8 cellular contexts compared by ENCODE assay signal in genomic region chr4:2260336-2261109, GRCh38. TPM values are rescaled to one million over a fixed set of nuclear protein-coding genes. Genes with fewer than 3 reads are reported as not detected.
DNase-seq lines count a peak whose midpoint lies in the region; ATAC-seq and TF ChIP-seq lines count a peak whose summit lies in the region.

No MANE protein-coding gene starts in this region.

- H2AFZ ChIP-seq in neural cell (ENCODE audit: low read depth, low read length): no peak overlapping the region

- peak overlapping the region in 10 of 11 experiments; percentile 88 to 98 (median 92); a peak in 18 of 22 replicates for H3K27ac ChIP-seq in BLaER1 treated with 17β-estradiol and CSF1 and Interleukin-3, amounts not matched to agents 10 nM and 100 nM
- H3K27ac ChIP-seq in RWPE2 (ENCODE audit: poor library complexity, severe bottlenecking) (peak overlapping the region; percentile 66), esophagus muscularis mucosa (replicated peaks in 1 of 4) (peak overlapping the region; percentile 91 to 96 (median 92)), neural cell (ENCODE audit: low read length) (no peak overlapping the region)

- TF ChIP-seq POLR2A in esophagus muscularis mucosa (IDR thresholded peaks at IDR 0.05; ENCODE audit: low read depth): no peak

- H3K27me3 ChIP-seq in BLaER1 treated with 17β-estradiol and CSF1 and Interleukin-3, amounts not matched to agents 10 nM and 100 nM: no peaks in the 10 kb centered on the region
- H3K27me3 ChIP-seq in RWPE2 (ENCODE audit: insufficient read depth, poor library complexity, severe bottlenecking) (no peaks in the 10 kb centered on the region), esophagus muscularis mucosa (no peaks in the 10 kb centered on the region), neural cell (ENCODE audit: insufficient read depth, low read depth, low read length) (no peaks in the 10 kb centered on the region)

- H3K9me3 ChIP-seq in BLaER1 treated with 17β-estradiol and CSF1 and Interleukin-3, amounts not matched to agents 10 nM and 100 nM (replicated peaks in 1 of 11): no peaks in the 10 kb centered on the region
- H3K9me3 ChIP-seq in RWPE2 (ENCODE audit: severe bottlenecking): no peaks in the 10 kb centered on the region
- H3K9me3 ChIP-seq in esophagus muscularis mucosa: no peaks in the 10 kb centered on the region
- no peaks in the 10 kb centered on the region for H3K9me3 ChIP-seq in neural cell (ENCODE audit: low read length)

- peaks cover 45 to 58% (median 58%) of the 10 kb centered on the region in 11 experiments for H4K20me1 ChIP-seq in BLaER1 treated with 17β-estradiol and CSF1 and Interleukin-3, amounts not matched to agents 10 nM and 100 nM
- H4K20me1 ChIP-seq in neural cell (ENCODE audit: insufficient read depth): peaks cover 37% of the 10 kb centered on the region

- no peaks in the 10 kb centered on the region for H3F3A ChIP-seq in neural cell (ENCODE audit: insufficient read depth, low read length, poor library complexity, severe bottlenecking)

- ATAC-seq in RWPE2 (ENCODE audit: low read depth): no peak
- ATAC-seq in HG03025 (IDR thresholded peaks at IDR 0.05; ENCODE audit: low FRiP score, unreplicated experiment): no peak
- ATAC-seq in HG02852 (IDR thresholded peaks at IDR 0.05; ENCODE audit: unreplicated experiment): no peak

- peaks cover 32% of the 10 kb centered on the region for H3K79me2 ChIP-seq in neural cell (replicated peaks; ENCODE audit: insufficient read depth, low read length)

- 40% methylated on average over 3 of the region's 23 CpGs for WGBS in esophagus muscularis mucosa

- peaks cover 63 to 78% (median 74%) of the 10 kb centered on the region in 10 experiments for H3K4me1 ChIP-seq in BLaER1 treated with 17β-estradiol and CSF1 and Interleukin-3, amounts not matched to agents 10 nM and 100 nM
- H3K4me1 ChIP-seq in RWPE2 (ENCODE audit: insufficient read depth, poor library complexity, severe bottlenecking): peaks cover 15% of the 10 kb centered on the region
- H3K4me1 ChIP-seq in esophagus muscularis mucosa: peaks cover 67 to 88% (median 77%) of the 10 kb centered on the region in 4 donors

- DNase-seq in RWPE2 (ENCODE audit: low spot score) (peak; percentile 47), esophagus muscularis mucosa (ENCODE audit: extremely low spot score) (no peak), DMS79 treated with DMSO at 0.1 percent for 48 hours (lab: John Stamatoyannopoulos, UW) (no peak), G401 (ENCODE audit: low spot score) (no peak)

- peak overlapping the region; percentile 90 to 99 (median 97) for H3K9ac ChIP-seq in BLaER1 treated with 17β-estradiol and CSF1 and Interleukin-3, amounts not matched to agents 10 nM and 100 nM
- H3K9ac ChIP-seq in neural cell (ENCODE audit: low read length): peak overlapping the region; percentile 70

- TF ChIP-seq CTCF in RWPE2 (IDR thresholded peaks at IDR 0.05; ENCODE audit: poor library complexity, severe bottlenecking) (no peak), esophagus muscularis mucosa (IDR thresholded peaks at IDR 0.05) (no peak), neural cell (IDR thresholded peaks at IDR 0.05; ENCODE audit: poor library complexity, severe bottlenecking) (no peak)

- no peaks in the 10 kb centered on the region for H3K9me2 ChIP-seq in neural cell (ENCODE audit: insufficient read depth, low read length)

- H3K4me3 ChIP-seq in BLaER1 treated with 17β-estradiol and CSF1 and Interleukin-3, amounts not matched to agents 10 nM and 100 nM: peak overlapping the region; percentile 76 to 99 (median 94)
- H3K4me3 ChIP-seq in RWPE2 (ENCODE audit: severe bottlenecking) (peak overlapping the region; percentile 92), esophagus muscularis mucosa (peak overlapping the region; percentile 91 to 96 (median 93)), neural cell (ENCODE audit: low read length) (peak overlapping the region; percentile 89)

- in situ Hi-C loops in G401 (cut with HindIII; ENCODE audit: low sequenced_read_pairs): no loop called here

- peaks cover 0 to 48% (median 20%) of the 10 kb centered on the region in 11 experiments; a peak in 13 of 22 replicates for H3K36me3 ChIP-seq in BLaER1 treated with 17β-estradiol and CSF1 and Interleukin-3, amounts not matched to agents 10 nM and 100 nM
- H3K36me3 ChIP-seq in RWPE2 (ENCODE audit: low read depth): peaks cover 13% of the 10 kb centered on the region; the same call in 1 of the 2 replicates
- peaks cover 0 to 8% (median 5%) of the 10 kb centered on the region in 4 donors for H3K36me3 ChIP-seq in esophagus muscularis mucosa
- H3K36me3 ChIP-seq in neural cell (ENCODE audit: insufficient read depth, low read length): no peaks in the 10 kb centered on the region

- TF ChIP-seq EP300 in esophagus muscularis mucosa (IDR thresholded peaks at IDR 0.05) (no peak), neural cell (conservative IDR thresholded peaks at IDR 0.05; ENCODE audit: poor library complexity, severe bottlenecking) (no peak)

- intact Hi-C loops in esophagus muscularis mucosa (cut with DNase I): loop anchor here (2.0 to 5.0 kb wide), 3 partner anchors 18 to 277 kb away; partner anchors contain the start of genes CFAP99, FAM193A, HAUS3 and POLN

- peak overlapping the region; percentile 92 to 99 (median 98) for H3K4me2 ChIP-seq in BLaER1 treated with 17β-estradiol and CSF1 and Interleukin-3, amounts not matched to agents 10 nM and 100 nM
- H3K4me2 ChIP-seq in neural cell (ENCODE audit: low read length): peak overlapping the region; percentile 44

- TF ChIP-seq RAD21 in neural cell (conservative IDR thresholded peaks at IDR 0.05): no peak

TF ChIP-seq in neural cell, 6 proteins besides CTCF, POLR2A, EP300 and RAD21:
- TF ChIP-seq MXI1 (conservative IDR thresholded peaks at IDR 0.05; ENCODE audit: poor library complexity, severe bottlenecking): no peak
- TF ChIP-seq REST (IDR thresholded peaks at IDR 0.05; ENCODE audit: borderline replicate concordance): no peak

RNA-seq across cellular contexts. Expression of gene MXD4, which starts 1.4 kb away (rescaled TPM):
- total RNA-seq in esophagus muscularis mucosa: 10 to 100 TPM; 38.8 to 86.4 (median 59.2) TPM
- 58.4 and 65.4 TPM in 2 replicates for polyA plus RNA-seq in neural cell
- 54.3 and 61.4 TPM in 2 replicates for polyA minus RNA-seq in neural cell
- total RNA-seq in G401 (2014; rRNA removed; shearing (Covaris generic)): 53.2 and 72.2 TPM in 2 replicates

RNA-seq across cellular contexts. Expression of gene HAUS3, which starts 18.6 kb away (rescaled TPM):
- 10 to 100 TPM in 3 of 4 donors, 1 to 10 TPM in 1; 9.9 to 14.1 (median 11.3) TPM for total RNA-seq in esophagus muscularis mucosa
- polyA plus RNA-seq in neural cell: 29.0 and 34.2 TPM in 2 replicates
- 41.9 and 50.4 TPM in 2 replicates for polyA minus RNA-seq in neural cell
- 12.3 and 15.5 TPM in 2 replicates for total RNA-seq in G401 (2014; rRNA removed; shearing (Covaris generic))

RNA-seq across cellular contexts. Expression of gene POLN, which starts 18.6 kb away (rescaled TPM):
- 1 to 10 TPM; 1.2 to 3.3 (median 2.7) TPM for total RNA-seq in esophagus muscularis mucosa
- 0.76 and 1.1 TPM in 2 replicates for polyA plus RNA-seq in neural cell
- 3.4 and 5.3 TPM in 2 replicates for polyA minus RNA-seq in neural cell
- total RNA-seq in G401 (2014; rRNA removed; shearing (Covaris generic)): 0.17 and 0.49 TPM in 2 replicates
